In genomic region chr14:49686425-49686824, GRCh38 we compare ENCODE assay signal across 10 cellular contexts. TPM values are rescaled to one million over a fixed set of nuclear protein-coding genes. Genes with fewer than 3 reads are reported as not detected.
A peak's percentile ranks its signal among the peaks of the same experiment; 100 is the strongest.
DNase-seq lines count a peak whose midpoint lies in the region; ATAC-seq and TF ChIP-seq lines count a peak whose summit lies in the region.
"Had no signal": no experiment of that assay in that cellular context is flagged by ENCODE, and none has a peak within 500 bp of the region (broad histone marks: within the 10 kb centered on the region; RNA-seq: fewer than 3 reads in every experiment).

No MANE protein-coding gene starts in this region.

- no peak for TF ChIP-seq POLR2A in ovary (IDR thresholded peaks at IDR 0.05)
- no peak for TF ChIP-seq POLR2A in thyroid gland (IDR thresholded peaks at IDR 0.05)

- peaks cover 10% of the 10 kb centered on the region for H3K4me1 Mint-ChIP-seq in CD8-positive, alpha-beta T cell (ENCODE audit: low read depth)
- peaks cover 33% of the 10 kb centered on the region for H3K4me1 Mint-ChIP-seq in activated CD8-positive, alpha-beta T cell treated with anti-CD3 and anti-CD28 coated beads, Interleukin-2, amount 10 ng/mL, durations not matched to agents 7 days and 5 days (ENCODE audit: low read depth)
- H3K4me1 Mint-ChIP-seq in naive thymus-derived CD8-positive, alpha-beta T cell = peaks cover 0 to 19% (median 11%) of the 10 kb centered on the region in 4 donors

- H3K36me3 Mint-ChIP-seq in CD8-positive, alpha-beta T cell = no peaks in the 10 kb centered on the region
- H3K36me3 Mint-ChIP-seq in activated CD8-positive, alpha-beta T cell treated with anti-CD3 and anti-CD28 coated beads, Interleukin-2, amount 10 ng/mL, durations not matched to agents 7 days and 5 days (ENCODE audit: low read depth) = peaks cover 16% of the 10 kb centered on the region
- no peaks in the 10 kb centered on the region for H3K36me3 Mint-ChIP-seq in naive thymus-derived CD8-positive, alpha-beta T cell

- intact Hi-C loops in CD8-positive, alpha-beta T cell (cut with DNase I, micrococcal nuclease) = loop anchor here in 1 of 2 experiments (5.0 kb wide), 1 partner anchor 166 kb away; the partner anchor contains the start of gene NEMF
- intact Hi-C loops in ovary (cut with DNase I) = no loop called here
- intact Hi-C loops in thyroid gland (cut with DNase I) = loop anchor here (10.0 kb wide), 1 partner anchor 52 kb away; the partner anchor contains the start of gene DNAAF2

- no peak overlapping the region for H3K27ac ChIP-seq in CD8-positive, alpha-beta T cell (ENCODE audit: low read depth, low read length)
- H3K27ac ChIP-seq in ovary = no peak overlapping the region
- H3K27ac ChIP-seq in thyroid gland = no peak overlapping the region

- CTCF ChIA-PET in CD8-positive, alpha-beta T cell (lab: Charles Lee) = no interaction called here
- CTCF ChIA-PET in activated CD8-positive, alpha-beta T cell treated with anti-CD3 and anti-CD28 coated beads, Interleukin-2, amount 10 ng/mL, durations not matched to agents 7 days and 5 days (lab: Charles Lee) = interaction anchor here (0.8 to 1.3 kb wide), 3 partner anchors 9 to 81 kb away, joined by 4 read pairs; no protein-coding TSS in a partner anchor

- no peaks in the 10 kb centered on the region for H3K9me3 ChIP-seq in CD8-positive, alpha-beta T cell (ENCODE audit: low read length)
- H3K9me3 ChIP-seq in HAP-1 (no peaks in the 10 kb centered on the region), ovary (no peaks in the 10 kb centered on the region), thyroid gland (no peaks in the 10 kb centered on the region)

- no peak for TF ChIP-seq CTCF in CD8-positive, alpha-beta T cell (IDR thresholded peaks at IDR 0.05)
- TF ChIP-seq CTCF in ovary (IDR thresholded peaks at IDR 0.05) = no peak
- no peak for TF ChIP-seq CTCF in thyroid gland (IDR thresholded peaks at IDR 0.05)

- no peak for ATAC-seq in CD8-positive, alpha-beta T cell
- no peak for ATAC-seq in activated CD8-positive, alpha-beta T cell treated with anti-CD3 and anti-CD28 coated beads, Interleukin-2, amount 10 ng/mL, durations not matched to agents 7 days and 5 days
- ATAC-seq in naive thymus-derived CD8-positive, alpha-beta T cell = no peak

- no peaks in the 10 kb centered on the region for H3K9me3 Mint-ChIP-seq in CD8-positive, alpha-beta T cell
- no peaks in the 10 kb centered on the region for H3K9me3 Mint-ChIP-seq in activated CD8-positive, alpha-beta T cell treated with anti-CD3 and anti-CD28 coated beads, Interleukin-2, amount 10 ng/mL, durations not matched to agents 7 days and 5 days (ENCODE audit: insufficient read depth)
- no peaks in the 10 kb centered on the region for H3K9me3 Mint-ChIP-seq in naive thymus-derived CD8-positive, alpha-beta T cell

- no peak overlapping the region for H3K4me3 ChIP-seq in CD8-positive, alpha-beta T cell (ENCODE audit: low read depth, low read length)
- H3K4me3 ChIP-seq in HAP-1 (peak overlapping the region; percentile 89), ovary (no peak overlapping the region), thyroid gland (replicated peaks in 1 of 3) (no peak overlapping the region)

- H3K4me1 ChIP-seq in CD8-positive, alpha-beta T cell (ENCODE audit: insufficient read depth, low read length) = peaks cover 12% of the 10 kb centered on the region
- H3K4me1 ChIP-seq in HAP-1 (peaks cover 9% of the 10 kb centered on the region), ovary (ENCODE audit: insufficient read depth) (peaks cover 3% of the 10 kb centered on the region), thyroid gland (peaks cover 0 to 6% of the 10 kb centered on the region in 2 donors)

- peak overlapping the region; percentile 20 for H3K4me3 Mint-ChIP-seq in CD8-positive, alpha-beta T cell
- H3K4me3 Mint-ChIP-seq in activated CD8-positive, alpha-beta T cell treated with anti-CD3 and anti-CD28 coated beads, Interleukin-2, amount 10 ng/mL, durations not matched to agents 7 days and 5 days = peak overlapping the region; percentile 92
- H3K4me3 Mint-ChIP-seq in naive thymus-derived CD8-positive, alpha-beta T cell = peak overlapping the region in 7 of 10 donors; percentile 10 to 86 (median 56)

- no peaks in the 10 kb centered on the region for H3K27me3 Mint-ChIP-seq in CD8-positive, alpha-beta T cell (ENCODE audit: low read depth)
- no peaks in the 10 kb centered on the region for H3K27me3 Mint-ChIP-seq in activated CD8-positive, alpha-beta T cell treated with anti-CD3 and anti-CD28 coated beads, Interleukin-2, amount 10 ng/mL, durations not matched to agents 7 days and 5 days (ENCODE audit: low read depth)
- H3K27me3 Mint-ChIP-seq in naive thymus-derived CD8-positive, alpha-beta T cell = no peaks in the 10 kb centered on the region

- no peaks in the 10 kb centered on the region for H3K27me3 ChIP-seq in CD8-positive, alpha-beta T cell (ENCODE audit: insufficient read depth, low read length)
- H3K27me3 ChIP-seq in HAP-1 (ENCODE audit: low read depth) (no peaks in the 10 kb centered on the region), ovary (no peaks in the 10 kb centered on the region), thyroid gland (no peaks in the 10 kb centered on the region)

- in situ Hi-C loops in HAP-1 (cut with MboI; ENCODE audit: low sequenced_read_pairs) = loop anchor here (5.0 kb wide), 1 partner anchor 81 kb away; the partner anchor contains the start of gene KLHDC2

- DNase-seq in CD8-positive, alpha-beta T cell = no peak
- no peak for DNase-seq in HAP-1 (ENCODE audit: low spot score in 2 of 2)
- no peak for DNase-seq in activated CD8-positive, alpha-beta T cell treated with anti-CD3 and anti-CD28 coated beads, Interleukin-2, amount 10 ng/mL, durations not matched to agents 7 days and 5 days
- no peak for DNase-seq in naive thymus-derived CD8-positive, alpha-beta T cell
- no peak for DNase-seq in ovary
- no peak for DNase-seq in GDM1 (lab: John Stamatoyannopoulos, UW)
- DNase-seq in thyroid gland = no peak
- DNase-seq: Calu3, NCI-H1048, NCI-H2227 treated with DMSO at 0.1 percent for 48 hours had no signal

- no peak overlapping the region for H3K27ac Mint-ChIP-seq in CD8-positive, alpha-beta T cell
- no peak overlapping the region for H3K27ac Mint-ChIP-seq in activated CD8-positive, alpha-beta T cell treated with anti-CD3 and anti-CD28 coated beads, Interleukin-2, amount 10 ng/mL, durations not matched to agents 7 days and 5 days
- peak overlapping the region in 2 of 10 donors; percentile 40 to 41 for H3K27ac Mint-ChIP-seq in naive thymus-derived CD8-positive, alpha-beta T cell

- POLR2A ChIA-PET in CD8-positive, alpha-beta T cell (lab: Charles Lee) = interaction anchor here (0.6 kb wide), 1 partner anchor 28 kb away, joined by 4 read pairs; no protein-coding TSS in a partner anchor
- POLR2A ChIA-PET in activated CD8-positive, alpha-beta T cell treated with anti-CD3 and anti-CD28 coated beads, Interleukin-2, amount 10 ng/mL, durations not matched to agents 7 days and 5 days (lab: Charles Lee) = interaction anchor here (0.6 to 2.8 kb wide), 4 partner anchors 10 to 87 kb away, joined by 3 to 16 read pairs (median 3); partner anchors contain the start of gene KLHDC2
- POLR2A ChIA-PET in naive thymus-derived CD8-positive, alpha-beta T cell (lab: Charles Lee) = interaction anchor here (2.6 kb wide), 1 partner anchor 81 kb away, joined by 19 read pairs; the partner anchor contains the start of gene KLHDC2

- 89 to 92% (median 90%) methylated on average over 4 of the region's 4 CpGs for WGBS in ovary, 3 donors
- WGBS in thyroid gland, 2 donors = 88 to 94% methylated on average over 4 of the region's 4 CpGs

- H3K36me3 ChIP-seq in CD8-positive, alpha-beta T cell (ENCODE audit: insufficient read depth, low read length) = no peaks in the 10 kb centered on the region
- H3K36me3 ChIP-seq in HAP-1 (replicated peaks) (peaks cover 13% of the 10 kb centered on the region), ovary (no peaks in the 10 kb centered on the region), thyroid gland (no peaks in the 10 kb centered on the region)

- TF ChIP-seq EP300 in ovary (IDR thresholded peaks at IDR 0.05) = no peak

RNA-seq across cellular contexts. Expression of gene POLE2, which starts 1.6 kb away (rescaled TPM):
- total RNA-seq in CD8-positive, alpha-beta T cell = under 1 TPM; 0.33 to 0.79 TPM
- total RNA-seq in activated CD8-positive, alpha-beta T cell treated with anti-CD3 and anti-CD28 coated beads, Interleukin-2, amount 10 ng/mL, durations not matched to agents 7 days and 5 days = 10 to 100 TPM; 39.3 to 41.3 TPM
- 1 to 10 TPM; 1.9 to 2.0 TPM for total RNA-seq in naive thymus-derived CD8-positive, alpha-beta T cell
- polyA plus RNA-seq in naive thymus-derived CD8-positive, alpha-beta T cell = 1 to 10 TPM; 1.3 to 3.2 (median 1.6) TPM
- 1 to 10 TPM; 1.6 to 5.0 (median 2.5) TPM for total RNA-seq in ovary
- polyA plus RNA-seq in ovary = 1 to 10 TPM; 1.6 to 2.5 TPM
- total RNA-seq in thyroid gland = 1 to 10 TPM in 3 of 4 donors, under 1 TPM in 1; 0.33 to 3.1 (median 2.2) TPM

RNA-seq across cellular contexts. Expression of gene KLHDC1, which starts 6.5 kb away (rescaled TPM):
- 10 to 100 TPM in 1 of 2 experiments, 1 to 10 TPM in 1; 8.5 to 11.0 TPM for total RNA-seq in CD8-positive, alpha-beta T cell
- total RNA-seq in activated CD8-positive, alpha-beta T cell treated with anti-CD3 and anti-CD28 coated beads, Interleukin-2, amount 10 ng/mL, durations not matched to agents 7 days and 5 days = 1 to 10 TPM in 1 of 2 experiments, under 1 TPM in 1; 0.95 to 1.5 TPM
- total RNA-seq in naive thymus-derived CD8-positive, alpha-beta T cell = 10 to 100 TPM; 18.2 to 19.3 TPM
- polyA plus RNA-seq in naive thymus-derived CD8-positive, alpha-beta T cell = 1 to 10 TPM; 2.6 to 9.0 (median 3.2) TPM
- 10 to 100 TPM in 6 of 7 donors, 1 to 10 TPM in 1; 8.6 to 22.9 (median 19.3) TPM for total RNA-seq in ovary
- 1 to 10 TPM; 6.7 to 8.3 TPM for polyA plus RNA-seq in ovary
- total RNA-seq in thyroid gland = 10 to 100 TPM in 3 of 4 donors, 1 to 10 TPM in 1; 9.2 to 16.3 (median 12.4) TPM

RNA-seq across cellular contexts. Expression of gene DNAAF2, which starts 51.4 kb away (rescaled TPM):
- total RNA-seq in CD8-positive, alpha-beta T cell = 10 to 100 TPM in 1 of 2 experiments, 1 to 10 TPM in 1; 9.3 to 11.7 TPM
- 10 to 100 TPM in 1 of 2 experiments, 1 to 10 TPM in 1; 9.3 to 10.2 TPM for total RNA-seq in activated CD8-positive, alpha-beta T cell treated with anti-CD3 and anti-CD28 coated beads, Interleukin-2, amount 10 ng/mL, durations not matched to agents 7 days and 5 days
- 1 to 10 TPM; 6.9 TPM for total RNA-seq in naive thymus-derived CD8-positive, alpha-beta T cell
- polyA plus RNA-seq in naive thymus-derived CD8-positive, alpha-beta T cell = 10 to 100 TPM; 10.1 to 16.7 (median 12.3) TPM
- total RNA-seq in ovary (10 to 100 TPM in 2 of 7 donors, 1 to 10 TPM in 5; 5.5 to 19.3 (median 6.8) TPM), thyroid gland (10 to 100 TPM in 2 of 4 donors, 1 to 10 TPM in 2; 5.6 to 15.3 (median 11.5) TPM)
- polyA plus RNA-seq in ovary = 1 to 10 TPM; 3.3 to 5.5 TPM

Comparison
In these comparisons a context has a peak if more than half of its experiments do, and no peak if none do; other contexts are left out.
1. H3K4me3 Mint-ChIP-seq: peak in every context shown above with its lines; median percentile 92 in activated CD8-positive, alpha-beta T cell treated with anti-CD3 and anti-CD28 coated beads, Interleukin-2, amount 10 ng/mL, durations not matched to agents 7 days and 5 days; 56 in naive thymus-derived CD8-positive, alpha-beta T cell; 20 in CD8-positive, alpha-beta T cell.
2. RNA of gene POLE2, which starts 1.6 kb away (total RNA-seq): 39.3 to 41.3 TPM in activated CD8-positive, alpha-beta T cell treated with anti-CD3 and anti-CD28 coated beads, Interleukin-2, amount 10 ng/mL, durations not matched to agents 7 days and 5 days; 0.33 to 3.1 TPM in thyroid gland, 1.6 to 5.0 TPM in ovary, 1.9 to 2.0 TPM in naive thymus-derived CD8-positive, alpha-beta T cell and 0.33 to 0.79 TPM in CD8-positive, alpha-beta T cell; every median in the first group is over 4 times any median in the second.